Comparison of ENCODE assay signal across 18 cellular contexts in genomic region chr6:138297761-138298298, GRCh38.
DNase-seq lines count a peak whose midpoint lies in the region; ATAC-seq, FAIRE-seq and TF ChIP-seq lines count a peak whose summit lies in the region.
"Had no signal": no experiment of that assay in that cellular context is flagged by ENCODE, and none has a peak within 500 bp of the region (broad histone marks: within the 10 kb centered on the region; RNA-seq: fewer than 3 reads in every experiment).

No MANE protein-coding gene starts in this region.

- no peak for TF ChIP-seq EP300 in HepG2 (IDR thresholded peaks at IDR 0.05; ENCODE audit: low read depth in 2 of 2, low read length in 2 of 2)
- TF ChIP-seq EP300 in HepG2 (CRISPR knock-in tag; IDR thresholded peaks at IDR 0.05; ENCODE audit: borderline replicate concordance): no peak

- H3K36me3 Mint-ChIP-seq in T-helper 2 cell treated with Interferon-gamma antibody and Interleukin-4, amounts not matched to agents 5 μg/mL and 100 μg/mL, for 36 hours (ENCODE audit: low read depth): no peaks in the 10 kb centered on the region
- H3K36me3 Mint-ChIP-seq: CD4-positive, alpha-beta memory T cell; stimulated activated memory B cell treated with anti-CD40 and anti-IgM and Interleukin-4, amounts not matched to agents 10 μg/mL and 1 μg/mL and 100 μg/mL, for 72 hours had no signal

- no peaks in the 10 kb centered on the region for H3K9me3 Mint-ChIP-seq in T-helper 2 cell treated with Interferon-gamma antibody and Interleukin-4, amounts not matched to agents 5 μg/mL and 100 μg/mL, for 36 hours
- H3K9me3 Mint-ChIP-seq: CD4-positive, alpha-beta memory T cell; stimulated activated memory B cell treated with anti-CD40 and anti-IgM and Interleukin-4, amounts not matched to agents 10 μg/mL and 1 μg/mL and 100 μg/mL, for 72 hours; WTC11 had no signal

- no peaks in the 10 kb centered on the region for H3K79me2 ChIP-seq in HepG2 (ENCODE audit: insufficient read depth, low read length)

- CTCF ChIA-PET in HepG2 (lab: Yijun Ruan, JAX; ENCODE audit: low intra/inter-chr PET ratio, low total read pairs): no interaction called here

- TF ChIP-seq POLR2A in HepG2 (IDR thresholded peaks at IDR 0.05; ENCODE audit: insufficient read depth in 1 of 2, low read depth in 2 of 2, low read length in 2 of 2): no peak

- H3K27ac Mint-ChIP-seq in T-helper 2 cell treated with Interferon-gamma antibody and Interleukin-4, amounts not matched to agents 5 μg/mL and 100 μg/mL, for 36 hours: no peak overlapping the region
- H3K27ac Mint-ChIP-seq: CD4-positive, alpha-beta memory T cell; stimulated activated memory B cell treated with anti-CD40 and anti-IgM and Interleukin-4, amounts not matched to agents 10 μg/mL and 1 μg/mL and 100 μg/mL, for 72 hours had no signal

- H3K9ac ChIP-seq in HepG2 (ENCODE audit: insufficient read depth, low read depth, low read length): no peak overlapping the region

- H3K27ac ChIP-seq in brain microvascular endothelial cell (no peak overlapping the region), HepG2 (ENCODE audit: extremely low read length, insufficient read depth, low read length) (no peak overlapping the region)
- H3K27ac ChIP-seq: RWPE1 had no signal

- H2AFZ ChIP-seq in HepG2 (ENCODE audit: low read length): no peak overlapping the region

- H3K9me3 ChIP-seq in HepG2 (ENCODE audit: low read length): no peaks in the 10 kb centered on the region

- no peak overlapping the region for H3K4me3 Mint-ChIP-seq in T-helper 2 cell treated with Interferon-gamma antibody and Interleukin-4, amounts not matched to agents 5 μg/mL and 100 μg/mL, for 36 hours
- H3K4me3 Mint-ChIP-seq: CD4-positive, alpha-beta memory T cell; stimulated activated memory B cell treated with anti-CD40 and anti-IgM and Interleukin-4, amounts not matched to agents 10 μg/mL and 1 μg/mL and 100 μg/mL, for 72 hours; WTC11 had no signal

- H3K27me3 ChIP-seq in brain microvascular endothelial cell (replicated peaks) (no peaks in the 10 kb centered on the region), HepG2 (ENCODE audit: control insufficient read depth in 1 of 2, insufficient read depth in 2 of 2, low read length in 2 of 2) (no peaks in the 10 kb centered on the region)

- DNase-seq in T-helper 2 cell treated with Interferon-gamma antibody and Interleukin-4, amounts not matched to agents 5 μg/mL and 100 μg/mL, for 36 hours (ENCODE audit: low spot score): peak; percentile 17
- no peak for DNase-seq in T-helper 2 cell
- DNase-seq in EL: peak; percentile 20
- DNase-seq in brain microvascular endothelial cell: no peak
- DNase-seq in HepG2 (ENCODE audit: low spot score): peak; percentile 65
- no peak for DNase-seq in NCI-H524 (lab: John Stamatoyannopoulos, UW)
- DNase-seq in NCI-H345 (lab: John Stamatoyannopoulos, UW): no peak
- DNase-seq: CD4-positive, alpha-beta memory T cell; H7; head of caudate nucleus; islet precursor cell; NCI-H1092 had no signal

- BruUV-seq in HepG2 (replicated peaks; lab: Mats Ljungman, UMichigan): no TSS peak

- TF ChIP-seq CTCF in brain microvascular endothelial cell (IDR thresholded peaks at IDR 0.05; ENCODE audit: low read depth, low read length, missing control alignments): peak; percentile 11
- TF ChIP-seq CTCF in HepG2 (CRISPR knock-in tag; IDR thresholded peaks at IDR 0.05): peak; percentile 18; the same call in 1 of the 2 replicates

- no peaks in the 10 kb centered on the region for H3K4me1 Mint-ChIP-seq in T-helper 2 cell treated with Interferon-gamma antibody and Interleukin-4, amounts not matched to agents 5 μg/mL and 100 μg/mL, for 36 hours (ENCODE audit: low read depth)
- H3K4me1 Mint-ChIP-seq: CD4-positive, alpha-beta memory T cell; stimulated activated memory B cell treated with anti-CD40 and anti-IgM and Interleukin-4, amounts not matched to agents 10 μg/mL and 1 μg/mL and 100 μg/mL, for 72 hours; WTC11 had no signal

- WGBS in HepG2 (ENCODE audit: low lambda C conversion rate): 0% methylated on average over 1 of the region's 1 CpG

- intact Hi-C loops in HepG2 (cut with micrococcal nuclease; ENCODE audit: unreplicated experiment): no loop called here

- peaks cover 8% of the 10 kb centered on the region for H3K27me3 Mint-ChIP-seq in T-helper 2 cell treated with Interferon-gamma antibody and Interleukin-4, amounts not matched to agents 5 μg/mL and 100 μg/mL, for 36 hours (ENCODE audit: low read depth)

- H4K20me1 ChIP-seq in HepG2 (ENCODE audit: insufficient read depth, low read length): no peaks in the 10 kb centered on the region

- in situ Hi-C loops in brain microvascular endothelial cell (cut with HindIII; ENCODE audit: low pct_ligation_motif_present, low sequenced_read_pairs): no loop called here
- in situ Hi-C loops in HepG2 (cut with HindIII; ENCODE audit: extremely low pct_ligation_motif_present, low pct_unique_long_range_greater_than_20kb): loop anchor here (25.0 kb wide), 1 partner anchor 289 kb away; no protein-coding TSS in a partner anchor

- no peak; the same call in 1 of the 2 replicates for TF ChIP-seq RAD21 in HepG2 (CRISPR knock-in tag; IDR thresholded peaks at IDR 0.05)

- POLR2A ChIA-PET in HepG2 (lab: Yijun Ruan, JAX): no interaction called here

- peak; percentile 94 for ATAC-seq in HepG2
- ATAC-seq in GM21717 (IDR thresholded peaks at IDR 0.05; ENCODE audit: unreplicated experiment): no peak
- ATAC-seq: stimulated activated memory B cell treated with anti-CD40 and anti-IgM and Interleukin-4, amounts not matched to agents 10 μg/mL and 1 μg/mL and 100 μg/mL, for 72 hours; WTC11 had no signal

- no peak overlapping the region for H3K4me2 ChIP-seq in HepG2 (ENCODE audit: low read depth, low read length)

- FAIRE-seq in HepG2 (lab: Jason Lieb, UNC): peak; percentile 53
- FAIRE-seq: A204.1, endometrium had no signal

- H3K4me1 ChIP-seq in HepG2 (ENCODE audit: insufficient read depth, low read length): peaks cover 20% of the 10 kb centered on the region

- H3K4me3 ChIP-seq in brain microvascular endothelial cell (ENCODE audit: low read depth, low read length) (no peak overlapping the region), HepG2 (replicated peaks in 1 of 3; ENCODE audit: insufficient read depth in 1 of 3, low read depth in 2 of 3, low read length in 3 of 3) (no peak overlapping the region)

- H3K36me3 ChIP-seq in brain microvascular endothelial cell (replicated peaks) (no peaks in the 10 kb centered on the region), HepG2 (replicated peaks in 1 of 2; ENCODE audit: control insufficient read depth in 1 of 2, insufficient read depth in 2 of 2, low read length in 2 of 2) (no peaks in the 10 kb centered on the region)

TF ChIP-seq in HepG2, 621 proteins besides CTCF, POLR2A, EP300 and RAD21 (continues in another document):
- TF ChIP-seq NR2F1 (CRISPR knock-in tag; IDR thresholded peaks at IDR 0.05) (peak in 1 of 2 experiments; percentile 45; a peak in 2 of 4 replicates), ESRRA (CRISPR knock-in tag; IDR thresholded peaks at IDR 0.05; ENCODE audit: low read depth) (peak; percentile 55; the same call in 1 of the 2 replicates), DBP (CRISPR knock-in tag; IDR thresholded peaks at IDR 0.05; ENCODE audit: not compliant biosample characterization) (no peak), HOMEZ (CRISPR knock-in tag; IDR thresholded peaks at IDR 0.05; ENCODE audit: low read depth) (peak; percentile 90; the same call in 1 of the 2 replicates), KDM1A (CRISPR knock-in tag; IDR thresholded peaks at IDR 0.05) (no peak), ZNF34 (CRISPR knock-in tag; IDR thresholded peaks at IDR 0.05; ENCODE audit: borderline replicate concordance) (no peak), ZBTB37 (CRISPR knock-in tag; IDR thresholded peaks at IDR 0.05) (0 out of 2 replicates have a peak, but pooled peaks have one; percentile 53), TRIM24 (CRISPR knock-in tag; IDR thresholded peaks at IDR 0.05) (no peak), ZMYM4 (CRISPR knock-in tag; IDR thresholded peaks at IDR 0.05) (peak; percentile 73; the same call in 1 of the 2 replicates), MEF2D (CRISPR knock-in tag; IDR thresholded peaks at IDR 0.05) (peak; percentile 37; the same call in 1 of the 2 replicates), PHF8 (CRISPR knock-in tag; IDR thresholded peaks at IDR 0.05) (no peak), SAP130 (CRISPR knock-in tag; IDR thresholded peaks at IDR 0.05; ENCODE audit: low read depth) (peak; percentile 40), HNF4G (IDR thresholded peaks at IDR 0.05; ENCODE audit: borderline replicate concordance, low read depth, low read length) (no peak), HNF4G (CRISPR knock-in tag; IDR thresholded peaks at IDR 0.05; ENCODE audit: borderline replicate concordance, low read depth) (0 out of 2 replicates have a peak, but pooled peaks have one; percentile 31), ZNF33B (CRISPR knock-in tag; IDR thresholded peaks at IDR 0.05) (no peak)

Comparison
In these comparisons a context has a peak if more than half of its experiments do, and no peak if none do; other contexts are left out.
1. DNase-seq: peak in T-helper 2 cell treated with Interferon-gamma antibody and Interleukin-4, amounts not matched to agents 5 μg/mL and 100 μg/mL, for 36 hours (single experiment), EL (single experiment) and HepG2 (single experiment); none in T-helper 2 cell (0 of 5), brain microvascular endothelial cell (single experiment), NCI-H524 (0 of 2) and NCI-H345 (single experiment).